Comparison of ENCODE assay signal across 8 cellular contexts in genomic region chrX:120309873-120310730, GRCh38.
DNase-seq lines count a peak whose midpoint lies in the region; ATAC-seq and TF ChIP-seq lines count a peak whose summit lies in the region.

No MANE protein-coding gene starts in this region.

- peak overlapping the region; percentile 50; the same call in 1 of the 2 replicates for H3K9ac ChIP-seq in iPS-20b (ENCODE audit: low read depth, low read length)

- peak overlapping the region; percentile 33 for H2AFZ ChIP-seq in ACC112 (ENCODE audit: low read length, unreplicated experiment)

- H3K27me3 ChIP-seq in ACC112 (ENCODE audit: insufficient read depth, low read length), result peaks cover 42% of the 10 kb centered on the region
- peaks cover 88% of the 10 kb centered on the region for H3K27me3 ChIP-seq in iPS-20b (ENCODE audit: insufficient read depth, low read length)

- CTCF ChIA-PET in HEK293 (lab: Yijun Ruan, JAX), result interaction anchor here (0.6 to 1.2 kb wide), 5 partner anchors 10 to 315 kb away, joined by 3 to 8 read pairs (median 4); no protein-coding TSS in a partner anchor
- CTCF ChIA-PET in activated naive CD4-positive, alpha-beta T cell treated with anti-CD3 and anti-CD28 coated beads, Interleukin-2, amount 10 ng/mL, durations not matched to agents 7 days and 5 days (lab: Charles Lee), result interaction anchor here (1.1 kb wide), 2 partner anchors 10 to 59 kb away, joined by 4 to 5 read pairs; partner anchors contain the start of gene ZBTB33

- peak overlapping the region; percentile 66 for H3K4me3 ChIP-seq in ACC112 (ENCODE audit: low read depth, low read length)
- H3K4me3 ChIP-seq in HEK293 (ENCODE audit: low read depth, low read length), result peak overlapping the region; percentile 36
- H3K4me3 ChIP-seq in iPS-20b (ENCODE audit: low read length), result peak overlapping the region; percentile 65

- peaks cover 73% of the 10 kb centered on the region for H3K27me3 Mint-ChIP-seq in activated naive CD4-positive, alpha-beta T cell treated with anti-CD3 and anti-CD28 coated beads, Interleukin-2, amount 10 ng/mL, durations not matched to agents 7 days and 5 days
- peaks cover 88% of the 10 kb centered on the region for H3K27me3 Mint-ChIP-seq in stimulated activated naive CD8-positive, alpha-beta T cell treated with anti-CD3 and anti-CD28 coated beads, Interleukin-15, amount 100 ng/mL, for 72 hours

- no peak for ATAC-seq in stimulated activated naive CD8-positive, alpha-beta T cell treated with anti-CD3 and anti-CD28 coated beads, Interleukin-15, amount 100 ng/mL, for 72 hours

- TF ChIP-seq CTCF in HEK293 (tag by site-specific recombination; IDR thresholded peaks at IDR 0.05) (no peak), GM13977 (IDR thresholded peaks at IDR 0.05; ENCODE audit: extremely low read depth, insufficient read depth, missing control alignments) (no peak)

- no peaks in the 10 kb centered on the region for H3K9me3 Mint-ChIP-seq in activated naive CD4-positive, alpha-beta T cell treated with anti-CD3 and anti-CD28 coated beads, Interleukin-2, amount 10 ng/mL, durations not matched to agents 7 days and 5 days
- H3K9me3 Mint-ChIP-seq in stimulated activated naive CD8-positive, alpha-beta T cell treated with anti-CD3 and anti-CD28 coated beads, Interleukin-15, amount 100 ng/mL, for 72 hours, result no peaks in the 10 kb centered on the region

- POLR2A ChIA-PET in HEK293 (lab: Yijun Ruan, JAX), result interaction anchor here (1.4 to 2.4 kb wide), 3 partner anchors 9 to 59 kb away, joined by 3 to 24 read pairs (median 14); partner anchors contain the start of gene ZBTB33

- no peaks in the 10 kb centered on the region for H3K36me3 ChIP-seq in ACC112 (ENCODE audit: insufficient read depth, low read length)
- no peaks in the 10 kb centered on the region for H3K36me3 ChIP-seq in HEK293 (ENCODE audit: control insufficient read depth in 2 of 2, insufficient read depth in 1 of 2, low read length in 2 of 2)
- no peaks in the 10 kb centered on the region for H3K36me3 ChIP-seq in iPS-20b (ENCODE audit: insufficient read depth, low read depth, low read length)

- no peaks in the 10 kb centered on the region for H3K36me3 Mint-ChIP-seq in activated naive CD4-positive, alpha-beta T cell treated with anti-CD3 and anti-CD28 coated beads, Interleukin-2, amount 10 ng/mL, durations not matched to agents 7 days and 5 days

- in situ Hi-C loops in GM13977 (cut with MboI; ENCODE audit: low pct_unique_long_range_greater_than_20kb, low sequenced_read_pairs, unreplicated experiment), result no loop called here

- peak overlapping the region; percentile 83 for H3K27ac Mint-ChIP-seq in activated naive CD4-positive, alpha-beta T cell treated with anti-CD3 and anti-CD28 coated beads, Interleukin-2, amount 10 ng/mL, durations not matched to agents 7 days and 5 days
- no peak overlapping the region for H3K27ac Mint-ChIP-seq in stimulated activated naive CD8-positive, alpha-beta T cell treated with anti-CD3 and anti-CD28 coated beads, Interleukin-15, amount 100 ng/mL, for 72 hours

- peak; percentile 34 for DNase-seq in activated naive CD4-positive, alpha-beta T cell treated with anti-CD3 and anti-CD28 coated beads, Interleukin-2, amount 10 ng/mL, durations not matched to agents 7 days and 5 days
- DNase-seq in stimulated activated naive CD8-positive, alpha-beta T cell treated with anti-CD3 and anti-CD28 coated beads, Interleukin-15, amount 100 ng/mL, for 72 hours, result peak in 1 of 2 donors; percentile 8
- DNase-seq in GM13977 (ENCODE audit: low spot score) (no peak), NCI-H2029 treated with DMSO at 0.1 percent for 48 hours (lab: John Stamatoyannopoulos, UW) (no peak), NCI-H1105 treated with DMSO at 0.1 percent for 48 hours (lab: John Stamatoyannopoulos, UW) (no peak)

- H3K4me1 Mint-ChIP-seq in activated naive CD4-positive, alpha-beta T cell treated with anti-CD3 and anti-CD28 coated beads, Interleukin-2, amount 10 ng/mL, durations not matched to agents 7 days and 5 days, result peaks cover 32% of the 10 kb centered on the region
- peaks cover 34% of the 10 kb centered on the region for H3K4me1 Mint-ChIP-seq in stimulated activated naive CD8-positive, alpha-beta T cell treated with anti-CD3 and anti-CD28 coated beads, Interleukin-15, amount 100 ng/mL, for 72 hours

- H3K27ac ChIP-seq in ACC112 (ENCODE audit: low read depth, low read length), result no peak overlapping the region
- H3K27ac ChIP-seq in HEK293 (ENCODE audit: extremely low read depth, low read depth, low read length), result no peak overlapping the region; the same call in 1 of the 2 replicates
- no peak overlapping the region for H3K27ac ChIP-seq in iPS-20b (ENCODE audit: low read length)

- H3K79me2 ChIP-seq in ACC112 (ENCODE audit: control insufficient read depth, insufficient read depth, low read length, unreplicated experiment), result no peaks in the 10 kb centered on the region

- peaks cover 5% of the 10 kb centered on the region for H3K4me1 ChIP-seq in ACC112 (ENCODE audit: control insufficient read depth, insufficient read depth, low read length, unreplicated experiment)
- H3K4me1 ChIP-seq in HEK293 (ENCODE audit: control insufficient read depth, insufficient read depth, low read length), result peaks cover 5% of the 10 kb centered on the region
- H3K4me1 ChIP-seq in iPS-20b (ENCODE audit: insufficient read depth, low read length), result no peaks in the 10 kb centered on the region; the same call in 1 of the 2 replicates

- H3K9me3 ChIP-seq in HEK293 (ENCODE audit: control insufficient read depth, insufficient read depth, low read depth, low read length), result no peaks in the 10 kb centered on the region
- no peaks in the 10 kb centered on the region for H3K9me3 ChIP-seq in iPS-20b (ENCODE audit: insufficient read depth, low read depth, low read length)

- peak overlapping the region; percentile 75 for H3K4me3 Mint-ChIP-seq in activated naive CD4-positive, alpha-beta T cell treated with anti-CD3 and anti-CD28 coated beads, Interleukin-2, amount 10 ng/mL, durations not matched to agents 7 days and 5 days
- H3K4me3 Mint-ChIP-seq in stimulated activated naive CD8-positive, alpha-beta T cell treated with anti-CD3 and anti-CD28 coated beads, Interleukin-15, amount 100 ng/mL, for 72 hours, result peak overlapping the region; percentile 88 to 95

TF ChIP-seq in HEK293, 187 proteins besides CTCF, POLR2A, EP300 and RAD21 (continues in another document):
- TF ChIP-seq ZNF658 (tag by site-specific recombination; IDR thresholded peaks at IDR 0.05) (no peak), BCL6B (tag by site-specific recombination; IDR thresholded peaks at IDR 0.05) (no peak), ZNF174 (tag by site-specific recombination; IDR thresholded peaks at IDR 0.05) (no peak), ZNF146 (tag by site-specific recombination; IDR thresholded peaks at IDR 0.05) (no peak), GLI4 (tag by site-specific recombination; IDR thresholded peaks at IDR 0.05) (no peak), ZSCAN23 (tag by site-specific recombination; IDR thresholded peaks at IDR 0.05) (no peak), RBAK (tag by site-specific recombination; IDR thresholded peaks at IDR 0.05) (no peak), ZSCAN30 (tag by site-specific recombination; IDR thresholded peaks at IDR 0.05) (no peak), ZNF350 (tag by site-specific recombination; IDR thresholded peaks at IDR 0.05) (no peak), ZNF626 (tag by site-specific recombination; IDR thresholded peaks at IDR 0.05) (no peak)
- TF ChIP-seq, protein P1, sequence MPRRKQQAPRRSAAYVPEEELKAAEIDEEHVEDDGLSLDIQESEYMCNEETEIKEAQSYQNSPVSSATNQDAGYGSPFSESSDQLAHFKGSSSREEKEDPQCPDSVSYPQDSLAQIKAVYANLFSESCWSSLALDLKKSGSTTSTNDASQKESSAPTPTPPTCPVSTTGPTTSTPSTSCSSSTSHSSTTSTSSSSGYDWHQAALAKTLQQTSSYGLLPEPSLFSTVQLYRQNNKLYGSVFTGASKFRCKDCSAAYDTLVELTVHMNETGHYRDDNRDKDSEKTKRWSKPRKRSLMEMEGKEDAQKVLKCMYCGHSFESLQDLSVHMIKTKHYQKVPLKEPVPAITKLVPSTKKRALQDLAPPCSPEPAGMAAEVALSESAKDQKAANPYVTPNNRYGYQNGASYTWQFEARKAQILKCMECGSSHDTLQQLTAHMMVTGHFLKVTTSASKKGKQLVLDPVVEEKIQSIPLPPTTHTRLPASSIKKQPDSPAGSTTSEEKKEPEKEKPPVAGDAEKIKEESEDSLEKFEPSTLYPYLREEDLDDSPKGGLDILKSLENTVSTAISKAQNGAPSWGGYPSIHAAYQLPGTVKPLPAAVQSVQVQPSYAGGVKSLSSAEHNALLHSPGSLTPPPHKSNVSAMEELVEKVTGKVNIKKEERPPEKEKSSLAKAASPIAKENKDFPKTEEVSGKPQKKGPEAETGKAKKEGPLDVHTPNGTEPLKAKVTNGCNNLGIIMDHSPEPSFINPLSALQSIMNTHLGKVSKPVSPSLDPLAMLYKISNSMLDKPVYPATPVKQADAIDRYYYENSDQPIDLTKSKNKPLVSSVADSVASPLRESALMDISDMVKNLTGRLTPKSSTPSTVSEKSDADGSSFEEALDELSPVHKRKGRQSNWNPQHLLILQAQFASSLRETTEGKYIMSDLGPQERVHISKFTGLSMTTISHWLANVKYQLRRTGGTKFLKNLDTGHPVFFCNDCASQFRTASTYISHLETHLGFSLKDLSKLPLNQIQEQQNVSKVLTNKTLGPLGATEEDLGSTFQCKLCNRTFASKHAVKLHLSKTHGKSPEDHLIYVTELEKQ (tag by site-specific recombination; IDR thresholded peaks at IDR 0.05; ENCODE audit: borderline replicate concordance), result no peak
- TF ChIP-seq, protein P2, sequence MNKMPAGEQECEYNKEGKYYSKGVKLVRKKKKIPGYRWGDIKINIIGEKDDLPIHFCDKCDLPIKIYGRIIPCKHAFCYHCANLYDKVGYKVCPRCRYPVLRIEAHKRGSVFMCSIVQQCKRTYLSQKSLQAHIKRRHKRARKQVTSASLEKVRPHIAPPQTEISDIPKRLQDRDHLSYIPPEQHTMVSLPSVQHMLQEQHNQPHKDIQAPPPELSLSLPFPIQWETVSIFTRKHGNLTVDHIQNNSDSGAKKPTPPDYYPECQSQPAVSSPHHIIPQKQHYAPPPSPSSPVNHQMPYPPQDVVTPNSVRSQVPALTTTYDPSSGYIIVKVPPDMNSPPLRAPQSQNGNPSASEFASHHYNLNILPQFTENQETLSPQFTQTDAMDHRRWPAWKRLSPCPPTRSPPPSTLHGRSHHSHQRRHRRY (tag by site-specific recombination; IDR thresholded peaks at IDR 0.05), result no peak
